ENCODE assay signal across 15 cellular contexts in the genomic region with DNA sequence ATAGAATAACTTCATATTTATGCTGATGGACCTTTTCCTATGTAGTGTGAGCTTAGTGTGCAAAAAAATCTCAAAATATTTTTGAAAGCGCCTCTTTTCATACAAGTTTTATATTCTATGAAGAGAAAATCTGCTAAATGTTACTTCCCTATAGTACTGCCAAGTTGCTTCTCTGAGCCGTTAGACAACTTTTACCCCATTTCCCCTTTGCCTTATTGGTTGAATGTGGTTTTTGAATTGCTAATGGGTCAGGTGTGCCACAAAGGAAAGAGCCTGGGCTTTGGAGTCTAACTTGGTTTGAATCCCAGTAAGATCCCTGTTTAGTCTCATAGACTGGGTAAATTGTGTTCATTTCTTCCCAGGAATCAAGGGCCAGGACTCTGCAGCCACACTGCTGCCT.
"Had no signal": no experiment of that assay in that cellular context is flagged by ENCODE, and none has a peak within 500 bp of the region (broad histone marks: within the 10 kb centered on the region; RNA-seq: fewer than 3 reads in every experiment).

No MANE protein-coding gene starts in this region.

- ATAC-seq: heart left ventricle; naive thymus-derived CD8-positive, alpha-beta T cell; psoas muscle; right lobe of liver; stimulated activated memory B cell treated with anti-CD40 and anti-IgM and Interleukin-4, amounts not matched to agents 10 μg/mL and 1 μg/mL and 100 μg/mL, for 72 hours had no signal

- DNase-seq: cortex of kidney; dorsolateral prefrontal cortex; effector CD8-positive, alpha-beta T cell; foreskin melanocyte; heart left ventricle; hippocampal formation; mammary epithelial cell; naive thymus-derived CD8-positive, alpha-beta T cell; psoas muscle; retina; right lobe of liver; stimulated activated CD4-positive, alpha-beta T cell treated with anti-CD3 and anti-CD28 coated beads, Interleukin-4, amount 100 ng/mL, for 24 hours; tibial artery had no signal

- H3K4me3 Mint-ChIP-seq: naive thymus-derived CD8-positive, alpha-beta T cell; stimulated activated memory B cell treated with anti-CD40 and anti-IgM and Interleukin-4, amounts not matched to agents 10 μg/mL and 1 μg/mL and 100 μg/mL, for 72 hours; stimulated activated naive CD8-positive, alpha-beta T cell treated with anti-CD3 and anti-CD28 coated beads, Interleukin-15, Interleukin-2, amounts not matched to agents 100 ng/mL and 50 ng/mL, for 24 hours had no signal

- H3K27ac Mint-ChIP-seq: naive thymus-derived CD8-positive, alpha-beta T cell; stimulated activated memory B cell treated with anti-CD40 and anti-IgM and Interleukin-4, amounts not matched to agents 10 μg/mL and 1 μg/mL and 100 μg/mL, for 72 hours; stimulated activated naive CD8-positive, alpha-beta T cell treated with anti-CD3 and anti-CD28 coated beads, Interleukin-15, Interleukin-2, amounts not matched to agents 100 ng/mL and 50 ng/mL, for 24 hours had no signal

- H3K9me3 Mint-ChIP-seq: stimulated activated memory B cell treated with anti-CD40 and anti-IgM and Interleukin-4, amounts not matched to agents 10 μg/mL and 1 μg/mL and 100 μg/mL, for 72 hours; stimulated activated naive CD8-positive, alpha-beta T cell treated with anti-CD3 and anti-CD28 coated beads, Interleukin-15, Interleukin-2, amounts not matched to agents 100 ng/mL and 50 ng/mL, for 24 hours had no signal

- H3K4me1 Mint-ChIP-seq: stimulated activated memory B cell treated with anti-CD40 and anti-IgM and Interleukin-4, amounts not matched to agents 10 μg/mL and 1 μg/mL and 100 μg/mL, for 72 hours had no signal

- H3K36me3 Mint-ChIP-seq: naive thymus-derived CD8-positive, alpha-beta T cell; stimulated activated memory B cell treated with anti-CD40 and anti-IgM and Interleukin-4, amounts not matched to agents 10 μg/mL and 1 μg/mL and 100 μg/mL, for 72 hours had no signal
